32 cellular contexts compared by ENCODE assay signal in genomic region chr17:74606050-74606449, GRCh38. TPM values are rescaled to one million over a fixed set of nuclear protein-coding genes. Genes with fewer than 3 reads are reported as not detected.
"Had no signal": no experiment of that assay in that cellular context is flagged by ENCODE, and none has a peak within 500 bp of the region (broad histone marks: within the 10 kb centered on the region; RNA-seq: fewer than 3 reads in every experiment).

No MANE protein-coding gene starts in this region.

- H3K27me3 ChIP-seq: ascending aorta, Peyer's patch had no signal

- H3K4me3 ChIP-seq: ascending aorta, Peyer's patch, SJCRH30, SK-N-MC had no signal

- H3K4me1 ChIP-seq: ascending aorta, Peyer's patch, SJCRH30 had no signal

- H3K27ac ChIP-seq: ascending aorta, Peyer's patch, SJCRH30, SK-N-MC, WERI-Rb-1 had no signal

- DNase-seq: activated CD4-positive, alpha-beta T cell treated with anti-CD3 and anti-CD28 coated beads, Interleukin-2, amount 10 ng/mL, durations not matched to agents 24 days and 14 days; activated CD4-positive, alpha-beta T cell treated with anti-CD3 and anti-CD28 coated beads, Interleukin-2, amount 50 U/mL, for 4 hours; activated CD8-positive, alpha-beta T cell treated with anti-CD3 and anti-CD28 coated beads for 36 hours; activated effector memory CD4-positive, alpha-beta T cell treated with anti-CD3 and anti-CD28 coated beads, Interleukin-2, amount 50 U/mL, for 16 hours; activated naive CD4-positive, alpha-beta T cell; activated naive CD8-positive, alpha-beta T cell treated with anti-CD3 and anti-CD28 coated beads, Interleukin-2, amount 10 ng/mL, durations not matched to agents 7 days and 5 days; activated T-cell treated with anti-CD3 and anti-CD28 coated beads, Interleukin-2, amount 50 U/mL, for 1 hour; activated T-cell treated with anti-CD3 and anti-CD28 coated beads, Interleukin-2, amount 50 U/mL, for 72 hours; NCI-H1105; NCI-H1417 treated with DMSO at 0.1 percent for 48 hours; NCI-H187 treated with DMSO at 0.1 percent for 48 hours; NCI-H2081; NCI-H2171 treated with DMSO at 0.1 percent for 48 hours; NCI-H2227 treated with DMSO at 0.1 percent for 48 hours; NCI-H510A treated with DMSO at 0.1 percent for 48 hours; NCI-H526 treated with DMSO at 0.1 percent for 48 hours; Peyer's patch; RPMI8226; SHP77; T1000; WERI-Rb-1 had no signal

- H3K9me3 ChIP-seq: ascending aorta, Peyer's patch, SJCRH30 had no signal

- ATAC-seq: activated CD8-positive, alpha-beta T cell treated with anti-CD3 and anti-CD28 coated beads for 36 hours; activated T-cell treated with anti-CD3 and anti-CD28 coated beads, Interleukin-2, amount 50 U/mL, for 72 hours; activated T-helper 17 cell treated with anti-CD3 and anti-CD28 coated beads, Interleukin-2, amount 50 U/mL, for 72 hours had no signal

- H3K36me3 ChIP-seq: ascending aorta, Peyer's patch, SJCRH30, WERI-Rb-1 had no signal

RNA-seq across cellular contexts. Expression of gene CD300LD, which starts 14.0 kb away (rescaled TPM):
- total RNA-seq: activated CD4-positive, alpha-beta T cell treated with anti-CD3 and anti-CD28 coated beads, Interleukin-2, amount 10 ng/mL, durations not matched to agents 24 days and 14 days; activated CD8-positive, alpha-beta memory T cell treated with anti-CD3 and anti-CD28 coated beads for 36 hours; activated CD8-positive, alpha-beta T cell treated with anti-CD3 and anti-CD28 coated beads for 36 hours; activated naive CD8-positive, alpha-beta T cell treated with anti-CD3 and anti-CD28 coated beads, Interleukin-2, amount 10 ng/mL, durations not matched to agents 7 days and 5 days; activated T-helper 17 cell treated with anti-CD3 and anti-CD28 coated beads, Interleukin-2, amount 50 U/mL, for 72 hours; ascending aorta; cardiac septum; M059J; PC-3; Peyer's patch; SJCRH30; T-helper 1 cell treated with Interleukin-12 subunit alpha and Interleukin-12 subunit beta and Interleukin-4 antibody, amounts not matched to agents 30 ng/mL and 1 ng/mL, for 36 hours; T-helper 2 cell treated with Interferon-gamma antibody and Interleukin-4, amounts not matched to agents 100 ng/mL and 5 ng/mL, for 36 hours had no signal
- polyA plus RNA-seq: adipose tissue had no signal

RNA-seq across cellular contexts. Expression of gene CD300E, which starts 17.5 kb away (rescaled TPM):
- total RNA-seq: activated CD4-positive, alpha-beta T cell treated with anti-CD3 and anti-CD28 coated beads, Interleukin-2, amount 10 ng/mL, durations not matched to agents 24 days and 14 days; activated CD8-positive, alpha-beta memory T cell treated with anti-CD3 and anti-CD28 coated beads for 36 hours; activated CD8-positive, alpha-beta T cell treated with anti-CD3 and anti-CD28 coated beads for 36 hours; activated naive CD8-positive, alpha-beta T cell treated with anti-CD3 and anti-CD28 coated beads, Interleukin-2, amount 10 ng/mL, durations not matched to agents 7 days and 5 days; activated T-cell treated with anti-CD3 and anti-CD28 coated beads, Interleukin-2, amount 50 U/mL, for 72 hours; activated T-helper 17 cell treated with anti-CD3 and anti-CD28 coated beads, Interleukin-2, amount 50 U/mL, for 72 hours; M059J; PC-3; Peyer's patch; T-helper 1 cell treated with Interleukin-12 subunit alpha and Interleukin-12 subunit beta and Interleukin-4 antibody, amounts not matched to agents 30 ng/mL and 1 ng/mL, for 36 hours; T-helper 2 cell treated with Interferon-gamma antibody and Interleukin-4, amounts not matched to agents 100 ng/mL and 5 ng/mL, for 36 hours had no signal

RNA-seq across cellular contexts. Expression of gene CD300H, which starts 38.7 kb away (rescaled TPM):
- total RNA-seq: activated CD4-positive, alpha-beta T cell treated with anti-CD3 and anti-CD28 coated beads, Interleukin-2, amount 10 ng/mL, durations not matched to agents 24 days and 14 days; activated CD8-positive, alpha-beta memory T cell treated with anti-CD3 and anti-CD28 coated beads for 36 hours; activated CD8-positive, alpha-beta T cell treated with anti-CD3 and anti-CD28 coated beads for 36 hours; activated naive CD8-positive, alpha-beta T cell treated with anti-CD3 and anti-CD28 coated beads, Interleukin-2, amount 10 ng/mL, durations not matched to agents 7 days and 5 days; activated T-cell treated with anti-CD3 and anti-CD28 coated beads, Interleukin-2, amount 50 U/mL, for 72 hours; activated T-helper 17 cell treated with anti-CD3 and anti-CD28 coated beads, Interleukin-2, amount 50 U/mL, for 72 hours; ascending aorta; cardiac septum; M059J; PC-3; Peyer's patch; SJCRH30; T-helper 1 cell treated with Interleukin-12 subunit alpha and Interleukin-12 subunit beta and Interleukin-4 antibody, amounts not matched to agents 30 ng/mL and 1 ng/mL, for 36 hours; T-helper 2 cell treated with Interferon-gamma antibody and Interleukin-4, amounts not matched to agents 100 ng/mL and 5 ng/mL, for 36 hours had no signal
